12 cellular contexts compared by ENCODE assay signal in genomic region chr12:57133916-57134315, GRCh38. TPM values are rescaled to one million over a fixed set of nuclear protein-coding genes. Genes with fewer than 3 reads are reported as not detected.
DNase-seq lines count a peak whose midpoint lies in the region; ATAC-seq and TF ChIP-seq lines count a peak whose summit lies in the region.
"Had no signal": no experiment of that assay in that cellular context is flagged by ENCODE, and none has a peak within 500 bp of the region (broad histone marks: within the 10 kb centered on the region; RNA-seq: fewer than 3 reads in every experiment).

No MANE protein-coding gene starts in this region.

- H3F3A ChIP-seq in GM23338 (replicated peaks; ENCODE audit: low read depth) = 0 out of 2 replicates have a peak, but pooled peaks cover 17% of the 10 kb centered on the region

- TF ChIP-seq CTCF in GM23338 (conservative IDR thresholded peaks at IDR 0.05; ENCODE audit: low read depth in 2 of 2) = no peak
- no peak for TF ChIP-seq CTCF in coronary artery (IDR thresholded peaks at IDR 0.05)
- TF ChIP-seq CTCF in lower lobe of right lung (IDR thresholded peaks at IDR 0.05) = no peak
- TF ChIP-seq CTCF in spleen (IDR thresholded peaks at IDR 0.05 in 8 of 11, conservative IDR thresholded peaks at IDR 0.05 in 3 of 11) = no peak

- ATAC-seq in GM23338 (no peak), lower lobe of right lung (no peak), GM19023 (IDR thresholded peaks at IDR 0.05; ENCODE audit: unreplicated experiment) (no peak)

- H3K27ac ChIP-seq in GM23338 (ENCODE audit: low read depth) (peak overlapping the region; percentile 83), coronary artery (peak overlapping the region; percentile 90 to 99), lower lobe of right lung (peak overlapping the region; percentile 18), spleen (peak overlapping the region in 5 of 8 donors; percentile 45 to 90 (median 59))

- H3K9me2 ChIP-seq in GM23338 (ENCODE audit: insufficient read depth) = no peaks in the 10 kb centered on the region

- H3K9me3 Mint-ChIP-seq in GM23338 = no peaks in the 10 kb centered on the region
- H3K9me3 Mint-ChIP-seq in activated CD4-positive, alpha-beta memory T cell treated with anti-CD3 and anti-CD28 coated beads for 36 hours = no peaks in the 10 kb centered on the region
- H3K9me3 Mint-ChIP-seq in activated naive CD4-positive, alpha-beta T cell treated with anti-CD3 and anti-CD28 coated beads for 36 hours = no peaks in the 10 kb centered on the region
- H3K9me3 Mint-ChIP-seq: CD4-positive, CD25-positive, alpha-beta regulatory T cell had no signal

- no peak for TF ChIP-seq POLR2A in spleen (IDR thresholded peaks at IDR 0.05)

- peaks cover 35% of the 10 kb centered on the region for H3K36me3 Mint-ChIP-seq in GM23338 (ENCODE audit: low read depth)
- no peaks in the 10 kb centered on the region for H3K36me3 Mint-ChIP-seq in activated CD4-positive, alpha-beta memory T cell treated with anti-CD3 and anti-CD28 coated beads for 36 hours
- H3K36me3 Mint-ChIP-seq in activated naive CD4-positive, alpha-beta T cell treated with anti-CD3 and anti-CD28 coated beads for 36 hours (ENCODE audit: low read depth) = no peaks in the 10 kb centered on the region
- H3K36me3 Mint-ChIP-seq: CD4-positive, CD25-positive, alpha-beta regulatory T cell had no signal

- H3K36me3 ChIP-seq in GM23338 (ENCODE audit: insufficient read depth) (peaks cover 3% of the 10 kb centered on the region; the same call in 1 of the 2 replicates), lower lobe of right lung (no peaks in the 10 kb centered on the region), spleen (no peaks in the 10 kb centered on the region)

- no peak overlapping the region for H3K4me3 ChIP-seq in GM23338
- peak overlapping the region; percentile 81 for H3K4me3 ChIP-seq in coronary artery
- H3K4me3 ChIP-seq in lower lobe of right lung = peak overlapping the region; percentile 95
- no peak overlapping the region for H3K4me3 ChIP-seq in spleen

- H3K27me3 ChIP-seq in GM23338 (ENCODE audit: insufficient read depth) (no peaks in the 10 kb centered on the region), lower lobe of right lung (ENCODE audit: low read depth) (no peaks in the 10 kb centered on the region), spleen (replicated peaks in 1 of 7) (peaks cover 0 to 16% (median 6%) of the 10 kb centered on the region in 7 donors)

- H3K27ac Mint-ChIP-seq in GM23338 = no peak overlapping the region
- no peak overlapping the region for H3K27ac Mint-ChIP-seq in activated CD4-positive, alpha-beta memory T cell treated with anti-CD3 and anti-CD28 coated beads for 36 hours
- H3K27ac Mint-ChIP-seq in activated naive CD4-positive, alpha-beta T cell treated with anti-CD3 and anti-CD28 coated beads for 36 hours = no peak overlapping the region

- peak overlapping the region; percentile 62; the same call in 1 of the 2 replicates for H3K4me2 ChIP-seq in GM23338

- H3K27me3 Mint-ChIP-seq in GM23338 (ENCODE audit: insufficient read depth, low read depth, poor library complexity) = peaks cover 36% of the 10 kb centered on the region
- no peaks in the 10 kb centered on the region for H3K27me3 Mint-ChIP-seq in activated CD4-positive, alpha-beta memory T cell treated with anti-CD3 and anti-CD28 coated beads for 36 hours
- no peaks in the 10 kb centered on the region for H3K27me3 Mint-ChIP-seq in activated naive CD4-positive, alpha-beta T cell treated with anti-CD3 and anti-CD28 coated beads for 36 hours (ENCODE audit: low read depth)

- peaks cover 60% of the 10 kb centered on the region for H3K4me1 ChIP-seq in GM23338 (ENCODE audit: insufficient read depth)
- H3K4me1 ChIP-seq in lower lobe of right lung = peaks cover 87% of the 10 kb centered on the region
- peaks cover 10 to 99% (median 45%) of the 10 kb centered on the region in 6 donors for H3K4me1 ChIP-seq in spleen

- intact Hi-C loops in lower lobe of right lung (cut with DNase I) (no loop called here), spleen (cut with DNase I; ENCODE audit: low total_unique reads) (no loop called here)
- intact Hi-C loops in activated CD4-positive, alpha-beta memory T cell treated with anti-CD3 and anti-CD28 coated beads for 36 hours (cut with micrococcal nuclease) = no loop called here
- intact Hi-C loops in activated naive CD4-positive, alpha-beta T cell treated with anti-CD3 and anti-CD28 coated beads for 36 hours (cut with micrococcal nuclease) = no loop called here

- peaks cover 41% of the 10 kb centered on the region for H4K20me1 ChIP-seq in GM23338 (replicated peaks; ENCODE audit: insufficient read depth)

- H2AFZ ChIP-seq in GM23338 = no peak overlapping the region

- peak overlapping the region; percentile 13; the same call in 1 of the 3 replicates for H3K4me3 Mint-ChIP-seq in GM23338
- no peak overlapping the region for H3K4me3 Mint-ChIP-seq in activated CD4-positive, alpha-beta memory T cell treated with anti-CD3 and anti-CD28 coated beads for 36 hours
- H3K4me3 Mint-ChIP-seq in activated naive CD4-positive, alpha-beta T cell treated with anti-CD3 and anti-CD28 coated beads for 36 hours = no peak overlapping the region
- H3K4me3 Mint-ChIP-seq: CD4-positive, CD25-positive, alpha-beta regulatory T cell had no signal

- WGBS in spleen, 5 donors = 61 to 73% (median 69%) methylated on average over 6 of the region's 6 CpGs

- DNase-seq in GM23338 (ENCODE audit: low spot score) (no peak), coronary artery (ENCODE audit: low spot score) (no peak), lower lobe of right lung (no peak), spleen (peak; percentile 42), NCI-H1105 treated with DMSO at 0.1 percent for 48 hours (lab: John Stamatoyannopoulos, UW) (no peak)
- DNase-seq in activated CD4-positive, alpha-beta memory T cell treated with anti-CD3 and anti-CD28 coated beads for 36 hours = no peak
- DNase-seq in activated naive CD4-positive, alpha-beta T cell treated with anti-CD3 and anti-CD28 coated beads for 36 hours = no peak
- DNase-seq: activated gamma-delta T cell; CD4-positive, CD25-positive, alpha-beta regulatory T cell; NCI-H2029 treated with DMSO at 0.1 percent for 48 hours had no signal

- CTCF ChIA-PET in activated CD4-positive, alpha-beta memory T cell treated with anti-CD3 and anti-CD28 coated beads for 36 hours (lab: Charles Lee) = interaction anchor here (1.0 to 1.5 kb wide), 2 partner anchors 10 to 79 kb away, joined by 4 to 5 read pairs; no protein-coding TSS in a partner anchor
- CTCF ChIA-PET in activated naive CD4-positive, alpha-beta T cell treated with anti-CD3 and anti-CD28 coated beads for 36 hours (lab: Charles Lee) = interaction anchor here (1.1 kb wide), 1 partner anchor 48 kb away, joined by 3 read pairs; no protein-coding TSS in a partner anchor

- H3K79me2 ChIP-seq in GM23338 (replicated peaks; ENCODE audit: insufficient read depth) = peaks cover 91% of the 10 kb centered on the region

- H3K4me1 Mint-ChIP-seq in GM23338 = peaks cover 82% of the 10 kb centered on the region
- H3K4me1 Mint-ChIP-seq in activated CD4-positive, alpha-beta memory T cell treated with anti-CD3 and anti-CD28 coated beads for 36 hours (ENCODE audit: low read depth) = peaks cover 9% of the 10 kb centered on the region
- peaks cover 11% of the 10 kb centered on the region for H3K4me1 Mint-ChIP-seq in activated naive CD4-positive, alpha-beta T cell treated with anti-CD3 and anti-CD28 coated beads for 36 hours (ENCODE audit: low read depth)

- H3K9me3 ChIP-seq in lower lobe of right lung (no peaks in the 10 kb centered on the region), spleen (no peaks in the 10 kb centered on the region)

- POLR2A ChIA-PET in activated CD4-positive, alpha-beta memory T cell treated with anti-CD3 and anti-CD28 coated beads for 36 hours (lab: Charles Lee) = no interaction called here

RNA-seq across cellular contexts. Expression of gene LRP1, which starts 5.6 kb away (rescaled TPM):
- total RNA-seq in GM23338 (2014; rRNA removed; shearing (Covaris generic)) = 130 and 145 TPM in 2 replicates
- polyA plus RNA-seq in GM23338 (2016; fragmentation: Nextera tagmentation; extraction: Ambion mirVana) = 26.6 and 29.9 TPM in 2 replicates
- total RNA-seq in lower lobe of right lung = 404 TPM
- total RNA-seq in spleen = 100 to 1,000 TPM; 103 to 216 (median 181) TPM
- 10 to 100 TPM in 2 of 3 donors, 1 to 10 TPM in 1; 8.9 to 24.0 (median 13.0) TPM for polyA plus RNA-seq in spleen
- total RNA-seq in activated CD4-positive, alpha-beta memory T cell treated with anti-CD3 and anti-CD28 coated beads for 36 hours = 1 to 10 TPM; 1.4 TPM
- total RNA-seq in activated naive CD4-positive, alpha-beta T cell treated with anti-CD3 and anti-CD28 coated beads for 36 hours = 1 to 10 TPM; 1.0 to 1.5 TPM

RNA-seq across cellular contexts. Expression of gene LRP1-AS, which starts 13.5 kb away (rescaled TPM):
- total RNA-seq in GM23338 (2014; rRNA removed; shearing (Covaris generic)) = not detected in 2 replicates
- 0.86 TPM in 1 of 2 replicates, not detected in the other for polyA plus RNA-seq in GM23338 (2016; fragmentation: Nextera tagmentation; extraction: Ambion mirVana)
- not detected for total RNA-seq in lower lobe of right lung
- total RNA-seq in spleen = not detected
- polyA plus RNA-seq in spleen = not detected
- not detected for total RNA-seq in activated CD4-positive, alpha-beta memory T cell treated with anti-CD3 and anti-CD28 coated beads for 36 hours
- not detected for total RNA-seq in activated naive CD4-positive, alpha-beta T cell treated with anti-CD3 and anti-CD28 coated beads for 36 hours
- total RNA-seq: CD4-positive, CD25-positive, alpha-beta regulatory T cell; HT1080 had no signal
- polyA plus RNA-seq: CD4-positive, CD25-positive, alpha-beta regulatory T cell had no signal

RNA-seq across cellular contexts. Expression of gene STAT6, which starts 22.8 kb away (rescaled TPM):
- 26.3 and 28.1 TPM in 2 replicates for total RNA-seq in GM23338 (2014; rRNA removed; shearing (Covaris generic))
- 11.0 and 14.3 TPM in 2 replicates for polyA plus RNA-seq in GM23338 (2016; fragmentation: Nextera tagmentation; extraction: Ambion mirVana)
- total RNA-seq in lower lobe of right lung = 269 TPM
- total RNA-seq in spleen = 100 to 1,000 TPM; 196 to 336 (median 280) TPM
- 100 to 1,000 TPM; 140 to 312 (median 241) TPM for polyA plus RNA-seq in spleen
- total RNA-seq in activated CD4-positive, alpha-beta memory T cell treated with anti-CD3 and anti-CD28 coated beads for 36 hours = 100 to 1,000 TPM; 209 to 218 TPM
- 100 to 1,000 TPM; 188 to 193 TPM for total RNA-seq in activated naive CD4-positive, alpha-beta T cell treated with anti-CD3 and anti-CD28 coated beads for 36 hours

RNA-seq across cellular contexts. Expression of gene NAB2, which starts 45.0 kb away (rescaled TPM):
- 19.8 and 20.8 TPM in 2 replicates for total RNA-seq in GM23338 (2014; rRNA removed; shearing (Covaris generic))
- polyA plus RNA-seq in GM23338 (2016; fragmentation: Nextera tagmentation; extraction: Ambion mirVana) (6.5 and 6.6 TPM in 2 replicates), spleen (10 to 100 TPM in 2 of 3 donors, 1 to 10 TPM in 1; 9.0 to 19.1 (median 13.2) TPM)
- total RNA-seq in lower lobe of right lung (28.9 TPM), spleen (10 to 100 TPM; 14.8 to 25.0 (median 18.2) TPM)
- 10 to 100 TPM; 39.6 to 41.6 TPM for total RNA-seq in activated CD4-positive, alpha-beta memory T cell treated with anti-CD3 and anti-CD28 coated beads for 36 hours
- total RNA-seq in activated naive CD4-positive, alpha-beta T cell treated with anti-CD3 and anti-CD28 coated beads for 36 hours = 10 to 100 TPM; 18.4 to 19.1 TPM

RNA-seq across cellular contexts. Expression of gene NEMP1, which starts 55.3 kb away (rescaled TPM):
- total RNA-seq in GM23338 (2014; rRNA removed; shearing (Covaris generic)) = 35.0 and 36.3 TPM in 2 replicates
- polyA plus RNA-seq in GM23338 (2016; fragmentation: Nextera tagmentation; extraction: Ambion mirVana) (10.3 and 11.9 TPM in 2 replicates), spleen (1 to 10 TPM; 4.5 to 5.1 (median 4.7) TPM)
- total RNA-seq in lower lobe of right lung (19.1 TPM), spleen (10 to 100 TPM; 13.3 to 17.1 (median 15.3) TPM)
- total RNA-seq in activated CD4-positive, alpha-beta memory T cell treated with anti-CD3 and anti-CD28 coated beads for 36 hours = 10 to 100 TPM; 70.6 to 73.5 TPM
- total RNA-seq in activated naive CD4-positive, alpha-beta T cell treated with anti-CD3 and anti-CD28 coated beads for 36 hours = 10 to 100 TPM; 71.3 to 72.2 TPM

Comparison
In these comparisons a context has a peak if more than half of its experiments do, and no peak if none do; other contexts are left out.
1. H3K27ac ChIP-seq: peak in every context shown above with its lines; median percentile 94 in coronary artery; 83 in GM23338; 59 in spleen; 18 in lower lobe of right lung.
2. H3K4me3 ChIP-seq: peak in coronary artery (single experiment) and lower lobe of right lung (single experiment); none in GM23338 (single experiment) and spleen (0 of 8).
3. RNA of gene LRP1, which starts 5.6 kb away (total RNA-seq): 404 TPM in lower lobe of right lung (single experiment), 103 to 216 TPM in spleen and 130 to 145 TPM in GM23338; 1.0 to 1.5 TPM in activated naive CD4-positive, alpha-beta T cell treated with anti-CD3 and anti-CD28 coated beads for 36 hours and 1.4 TPM in activated CD4-positive, alpha-beta memory T cell treated with anti-CD3 and anti-CD28 coated beads for 36 hours; every median in the first group is over 10 times any median in the second.